1 cellular context compared by ENCODE assay signal in genomic region chr14:39272918-39273317, GRCh38.
TF ChIP-seq lines count a peak whose summit lies in the region.

No MANE protein-coding gene starts in this region.

TF ChIP-seq in SK-N-SH, 30 proteins besides CTCF, POLR2A, EP300 and RAD21 (continued from another document):
- no peak for TF ChIP-seq REST (IDR thresholded peaks at IDR 0.05; ENCODE audit: low read depth, low read length)
